Comparison of ENCODE assay signal across 23 cellular contexts in the genomic region with DNA sequence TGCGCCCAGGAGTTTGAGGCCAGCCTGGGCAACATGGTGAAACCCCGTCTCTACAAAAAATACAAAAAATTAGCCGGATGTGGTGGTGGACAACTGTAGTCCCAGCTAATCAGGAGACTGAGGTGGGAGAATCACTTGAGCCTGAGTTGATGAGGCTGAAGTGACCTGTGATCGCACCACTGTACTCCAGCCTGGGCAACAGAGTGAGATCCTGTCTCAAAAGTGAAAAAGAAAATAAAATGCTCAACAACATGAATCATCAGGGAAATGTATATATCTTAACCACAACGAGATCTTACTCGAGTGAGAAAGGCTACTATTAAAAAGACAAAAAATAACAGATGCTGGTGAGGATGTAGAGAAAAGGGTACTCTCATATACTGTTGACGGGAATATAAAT.
"Had no signal": no experiment of that assay in that cellular context is flagged by ENCODE, and none has a peak within 500 bp of the region (broad histone marks: within the 10 kb centered on the region; RNA-seq: fewer than 3 reads in every experiment).

No MANE protein-coding gene starts in this region.

- H3K4me3 ChIP-seq: neural progenitor cell, psoas muscle, skin epidermis, spleen, testis, tibial artery had no signal

- H3K4me1 ChIP-seq: neural progenitor cell, testis, tibial artery had no signal

- ATAC-seq: left lobe of liver; naive thymus-derived CD4-positive, alpha-beta T cell; psoas muscle; right cardiac atrium; stimulated activated memory B cell treated with anti-CD40 and anti-IgM and Interleukin-4, amounts not matched to agents 10 μg/mL and 1 μg/mL and 100 μg/mL, for 72 hours; stimulated activated naive CD8-positive, alpha-beta T cell treated with anti-CD3 and anti-CD28 coated beads, Interleukin-15, Interleukin-2, amounts not matched to agents 100 U/mL and 50 U/mL, for 24 hours had no signal

- H3K27me3 ChIP-seq: neural progenitor cell, spleen, testis, tibial artery had no signal

- H3K27ac Mint-ChIP-seq: naive thymus-derived CD4-positive, alpha-beta T cell; nephron; neural progenitor cell; stimulated activated memory B cell treated with anti-CD40 and anti-IgM and Interleukin-4, amounts not matched to agents 10 μg/mL and 1 μg/mL and 100 μg/mL, for 72 hours; type B pancreatic cell had no signal

- H3K27ac ChIP-seq: neural progenitor cell, psoas muscle, skin epidermis, testis, tibial artery had no signal

- H3K36me3 ChIP-seq: spleen, tibial artery had no signal

- H3K4me3 Mint-ChIP-seq: naive thymus-derived CD4-positive, alpha-beta T cell; nephron; neural progenitor cell; stimulated activated memory B cell treated with anti-CD40 and anti-IgM and Interleukin-4, amounts not matched to agents 10 μg/mL and 1 μg/mL and 100 μg/mL, for 72 hours; type B pancreatic cell had no signal

- H3K4me1 Mint-ChIP-seq: neural progenitor cell had no signal

- DNase-seq: cortex of kidney; effector CD4-positive, alpha-beta T cell; head of caudate nucleus; kidney; mesendoderm; midbrain; naive thymus-derived CD4-positive, alpha-beta T cell; nucleus accumbens; psoas muscle; right cardiac atrium; spleen; stimulated activated CD4-positive, alpha-beta T cell treated with anti-CD3 and anti-CD28 coated beads, Interleukin-4, amount 100 ng/mL, for 4 hours; stimulated activated naive CD8-positive, alpha-beta T cell treated with anti-CD3 and anti-CD28 coated beads, Interleukin-15, Interleukin-2, amounts not matched to agents 100 U/mL and 50 U/mL, for 24 hours; substantia nigra; testis; tibial artery had no signal

- H3K9me3 ChIP-seq: psoas muscle, testis had no signal

- H3K27me3 Mint-ChIP-seq: naive thymus-derived CD4-positive, alpha-beta T cell; stimulated activated memory B cell treated with anti-CD40 and anti-IgM and Interleukin-4, amounts not matched to agents 10 μg/mL and 1 μg/mL and 100 μg/mL, for 72 hours; type B pancreatic cell had no signal

- FAIRE-seq: frontal cortex, kidney had no signal
